Comparison of ENCODE assay signal across 8 cellular contexts in the genomic region with DNA sequence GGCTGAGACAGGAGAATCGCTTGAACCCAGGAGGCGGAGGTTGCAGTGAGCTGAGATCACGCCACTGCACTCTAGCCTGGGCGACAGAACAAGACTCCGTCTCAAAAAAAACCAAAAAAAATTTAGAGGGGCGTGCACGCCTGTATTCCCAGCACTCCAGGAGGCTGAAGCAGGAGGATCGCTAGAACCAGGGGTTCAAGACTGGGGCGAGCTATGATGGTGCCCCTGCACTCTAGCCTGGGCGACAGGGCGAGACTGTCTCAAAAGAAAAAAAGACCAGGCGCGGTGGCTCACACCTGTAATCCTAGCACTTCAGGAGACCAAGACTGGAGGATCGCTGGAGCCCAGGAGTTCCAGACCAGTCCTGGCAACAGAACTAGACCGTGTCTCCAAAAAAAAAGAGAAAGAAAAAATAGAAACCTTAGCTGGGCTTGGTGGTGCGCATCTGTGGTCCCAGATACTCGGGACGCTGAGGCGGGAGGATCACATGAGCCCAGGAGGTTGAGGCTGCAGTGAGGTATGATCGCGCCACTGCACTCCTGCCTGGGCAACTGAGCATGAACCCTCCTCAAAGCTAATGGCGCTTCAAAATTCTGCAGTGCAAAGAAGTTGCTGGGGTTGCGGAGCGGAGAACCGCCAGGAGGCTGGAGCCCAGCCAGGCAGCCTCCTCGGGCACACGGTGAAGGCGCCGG. TPM values are rescaled to one million over a fixed set of nuclear protein-coding genes. Genes with fewer than 3 reads are reported as not detected.
DNase-seq lines count a peak whose midpoint lies in the region; ATAC-seq, FAIRE-seq and TF ChIP-seq lines count a peak whose summit lies in the region.

No MANE protein-coding gene starts in this region.

- peak; percentile 4 for ATAC-seq in HG02588 (IDR thresholded peaks at IDR 0.05; ENCODE audit: unreplicated experiment)
- ATAC-seq in GM19397 (IDR thresholded peaks at IDR 0.05; ENCODE audit: unreplicated experiment), result no peak

- no peak for DNase-seq in activated CD4-positive, alpha-beta memory T cell treated with anti-CD3 and anti-CD28 coated beads for 36 hours
- DNase-seq in hepatocyte (ENCODE audit: low spot score) (no peak), small intestine (no peak), foreskin melanocyte (no peak), AML-193 (lab: John Stamatoyannopoulos, UW) (no peak)

- peaks cover 6% of the 10 kb centered on the region for H3K36me3 Mint-ChIP-seq in activated CD4-positive, alpha-beta memory T cell treated with anti-CD3 and anti-CD28 coated beads for 36 hours

- H3K27ac ChIP-seq in hepatocyte (peak overlapping the region; percentile 94), small intestine (ENCODE audit: low read depth in 1 of 2, low read length in 1 of 2) (peak overlapping the region; percentile 94 to 95)

- intact Hi-C loops in activated CD4-positive, alpha-beta memory T cell treated with anti-CD3 and anti-CD28 coated beads for 36 hours (cut with micrococcal nuclease), result loop anchor here (2.0 to 5.0 kb wide), 3 partner anchors 22 to 301 kb away; a partner anchor contains a TSS

- no peak for FAIRE-seq in small intestine (lab: Jason Lieb, UNC)

- no peak for TF ChIP-seq CTCF in hepatocyte (IDR thresholded peaks at IDR 0.05; ENCODE audit: poor library complexity)

- H3K4me1 ChIP-seq in hepatocyte (ENCODE audit: insufficient read depth), result peaks cover 12% of the 10 kb centered on the region
- H3K4me1 ChIP-seq in small intestine (ENCODE audit: control insufficient read depth in 2 of 2, insufficient read depth in 1 of 2, low read depth in 1 of 2, low read length in 1 of 2), result peaks cover 3 to 5% of the 10 kb centered on the region in 2 donors

- peak overlapping the region; percentile 96 for H3K27ac Mint-ChIP-seq in activated CD4-positive, alpha-beta memory T cell treated with anti-CD3 and anti-CD28 coated beads for 36 hours

- H3K4me1 Mint-ChIP-seq in activated CD4-positive, alpha-beta memory T cell treated with anti-CD3 and anti-CD28 coated beads for 36 hours (ENCODE audit: low read depth), result peaks cover 30% of the 10 kb centered on the region

- H3K4me2 ChIP-seq in hepatocyte, result peak overlapping the region; percentile 99

- 17% methylated on average over 28 of the region's 29 CpGs for WGBS in hepatocyte (ENCODE audit: low lambda C conversion rate, missing lambda C conversion rate)
- 5 to 10% (median 6%) methylated on average over 28 to 29 of the region's 29 CpGs for WGBS in small intestine, 3 donors

- H3K27me3 Mint-ChIP-seq in activated CD4-positive, alpha-beta memory T cell treated with anti-CD3 and anti-CD28 coated beads for 36 hours, result no peaks in the 10 kb centered on the region

- no peaks in the 10 kb centered on the region for H4K20me1 ChIP-seq in hepatocyte (ENCODE audit: insufficient read depth, poor library complexity, severe bottlenecking)

- H3K36me3 ChIP-seq in hepatocyte (replicated peaks; ENCODE audit: insufficient read depth, low read depth), result no peaks in the 10 kb centered on the region
- H3K36me3 ChIP-seq in small intestine (ENCODE audit: control insufficient read depth in 2 of 2, insufficient read depth in 2 of 2, low read length in 2 of 2), result no peaks in the 10 kb centered on the region

- H3K4me3 Mint-ChIP-seq in activated CD4-positive, alpha-beta memory T cell treated with anti-CD3 and anti-CD28 coated beads for 36 hours, result peak overlapping the region; percentile 95

- H3K79me2 ChIP-seq in hepatocyte, result peaks cover 3% of the 10 kb centered on the region

- POLR2A ChIA-PET in activated CD4-positive, alpha-beta memory T cell treated with anti-CD3 and anti-CD28 coated beads for 36 hours (lab: Charles Lee), result interaction anchor here (0.6 to 1.2 kb wide), 6 partner anchors 25 to 580 kb away, joined by 3 to 18 read pairs (median 3); a partner anchor contains a TSS

- H3K9me2 ChIP-seq in hepatocyte (replicated peaks; ENCODE audit: insufficient read depth), result no peaks in the 10 kb centered on the region

- H3K9me3 Mint-ChIP-seq in activated CD4-positive, alpha-beta memory T cell treated with anti-CD3 and anti-CD28 coated beads for 36 hours, result no peaks in the 10 kb centered on the region

- CTCF ChIA-PET in activated CD4-positive, alpha-beta memory T cell treated with anti-CD3 and anti-CD28 coated beads for 36 hours (lab: Charles Lee), result interaction anchor here (0.7 to 1.2 kb wide), 2 partner anchors 211 to 494 kb away, joined by 3 read pairs; no protein-coding TSS in a partner anchor

- H3K4me3 ChIP-seq in GM08714 (ENCODE audit: low read length) (peak overlapping the region; percentile 86), hepatocyte (peak overlapping the region; percentile 25), small intestine (ENCODE audit: low read depth in 1 of 2, low read length in 2 of 2) (peak overlapping the region; percentile 81 to 94)

- H3K9me3 ChIP-seq in hepatocyte (ENCODE audit: low read depth) (no peaks in the 10 kb centered on the region), small intestine (ENCODE audit: control insufficient read depth, low read depth) (no peaks in the 10 kb centered on the region)

- H3K27me3 ChIP-seq in hepatocyte (no peaks in the 10 kb centered on the region), small intestine (ENCODE audit: control insufficient read depth in 2 of 2, insufficient read depth in 2 of 2, low read length in 2 of 2) (no peaks in the 10 kb centered on the region)

- H2AFZ ChIP-seq in hepatocyte, result peak overlapping the region; percentile 15

RNA-seq across cellular contexts. Expression of a gene that starts 0.4 kb away (rescaled TPM):
- total RNA-seq in activated CD4-positive, alpha-beta memory T cell treated with anti-CD3 and anti-CD28 coated beads for 36 hours, result 1 to 10 TPM; 2.3 to 3.4 TPM
- total RNA-seq in hepatocyte, result 2.7 and 3.2 TPM in 2 replicates
- polyA plus RNA-seq in hepatocyte (3.7 and 4.5 TPM in 2 replicates), small intestine (1 to 10 TPM; 2.0 to 3.2 (median 2.2) TPM)

RNA-seq across cellular contexts. Expression of a gene that starts 7.0 kb away (rescaled TPM):
- total RNA-seq in activated CD4-positive, alpha-beta memory T cell treated with anti-CD3 and anti-CD28 coated beads for 36 hours, result 10 to 100 TPM; 11.9 to 12.4 TPM
- total RNA-seq in hepatocyte, result 19.5 and 28.1 TPM in 2 replicates
- polyA plus RNA-seq in hepatocyte (21.3 and 27.4 TPM in 2 replicates), small intestine (1 to 10 TPM; 2.5 to 9.2 (median 5.7) TPM)

RNA-seq across cellular contexts. Expression of a gene that starts 7.2 kb away (rescaled TPM):
- 10 to 100 TPM; 54.3 to 63.7 TPM for total RNA-seq in activated CD4-positive, alpha-beta memory T cell treated with anti-CD3 and anti-CD28 coated beads for 36 hours
- total RNA-seq in hepatocyte, result 13.3 and 29.2 TPM in 2 replicates
- polyA plus RNA-seq in hepatocyte (44.2 and 44.3 TPM in 2 replicates), small intestine (10 to 100 TPM; 12.2 to 33.5 (median 20.1) TPM)

RNA-seq across cellular contexts. Expression of a gene that starts 22.3 kb away (rescaled TPM):
- 100 to 1,000 TPM; 136 to 151 TPM for total RNA-seq in activated CD4-positive, alpha-beta memory T cell treated with anti-CD3 and anti-CD28 coated beads for 36 hours
- total RNA-seq in hepatocyte, result 80.1 and 90.5 TPM in 2 replicates
- polyA plus RNA-seq in hepatocyte (198 and 228 TPM in 2 replicates), small intestine (100 to 1,000 TPM; 218 to 370 (median 226) TPM)

RNA-seq across cellular contexts. Expression of a gene that starts 24.9 kb away (rescaled TPM):
- total RNA-seq in activated CD4-positive, alpha-beta memory T cell treated with anti-CD3 and anti-CD28 coated beads for 36 hours, result 10 to 100 TPM; 11.3 to 12.2 TPM
- total RNA-seq in hepatocyte, result 13.0 and 22.8 TPM in 2 replicates
- polyA plus RNA-seq in hepatocyte, result 17.4 and 22.0 TPM in 2 replicates
- polyA plus RNA-seq in small intestine, result 10 to 100 TPM; 15.7 to 20.6 (median 18.6) TPM

Comparison
In these comparisons a context has a peak if more than half of its experiments do, and no peak if none do; other contexts are left out.
1. H3K4me3 ChIP-seq: peak in every context shown above with its lines; median percentile 88 in small intestine; 86 in GM08714; 25 in hepatocyte.